In the genomic region with DNA sequence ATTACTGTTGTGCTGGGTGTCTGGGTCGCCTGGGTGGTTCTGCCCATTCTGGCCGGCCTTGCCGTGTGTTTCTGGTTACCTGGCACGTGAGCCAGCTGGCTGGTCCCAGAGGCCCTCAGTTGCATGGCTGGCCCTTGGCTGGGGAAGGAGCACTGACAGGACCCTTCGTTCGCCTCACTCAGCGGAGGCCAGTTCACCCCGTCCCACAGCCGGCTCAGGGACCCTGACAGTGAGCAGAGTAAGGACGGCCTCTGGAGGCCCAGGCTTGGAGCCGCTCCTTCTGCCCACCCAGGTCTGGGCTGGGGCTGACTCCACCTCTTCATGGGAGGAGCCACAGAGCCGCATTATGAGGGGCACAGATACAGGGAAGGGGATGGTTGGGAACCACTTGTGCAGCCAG, we compare ENCODE assay signal across 22 cellular contexts. TPM values are rescaled to one million over a fixed set of nuclear protein-coding genes. Genes with fewer than 3 reads are reported as not detected.
DNase-seq lines count a peak whose midpoint lies in the region; ATAC-seq and TF ChIP-seq lines count a peak whose summit lies in the region.
"Had no signal": no experiment of that assay in that cellular context is flagged by ENCODE, and none has a peak within 500 bp of the region (broad histone marks: within the 10 kb centered on the region; RNA-seq: fewer than 3 reads in every experiment).

No MANE protein-coding gene starts in this region.

- no peak overlapping the region for H3K4me2 ChIP-seq in neural progenitor cell

- CTCF ChIA-PET in RWPE1 (lab: Yijun Ruan, JAX), result no interaction called here

- ATAC-seq in right cardiac atrium, result no peak
- ATAC-seq: SK-N-SH treated with all-trans-retinoic acid at 6 μM for 48 hours had no signal

- H4K20me1 ChIP-seq in neural progenitor cell (ENCODE audit: low read depth), result peaks cover 3% of the 10 kb centered on the region

- no peaks in the 10 kb centered on the region for H3K27me3 ChIP-seq in right cardiac atrium (ENCODE audit: control insufficient read depth, insufficient read depth)
- H3K27me3 ChIP-seq in neural progenitor cell, result no peaks in the 10 kb centered on the region
- H3K27me3 ChIP-seq: MG63, Peyer's patch had no signal

- H3K27me3 Mint-ChIP-seq in CD14-positive monocyte (ENCODE audit: low read depth in 3 of 3) (peaks cover 0 to 4% (median 0%) of the 10 kb centered on the region in 3 donors), neural progenitor cell (ENCODE audit: insufficient read depth, low read depth) (peaks cover 2% of the 10 kb centered on the region)

- no peak overlapping the region for H2AFZ ChIP-seq in neural progenitor cell (replicated peaks)

- H3K27ac ChIP-seq in RWPE1, result peak overlapping the region; percentile 35
- H3K27ac ChIP-seq in right cardiac atrium (ENCODE audit: low read length), result no peak overlapping the region
- H3K27ac ChIP-seq in neural progenitor cell, result no peak overlapping the region
- H3K27ac ChIP-seq: Peyer's patch had no signal

- intact Hi-C loops in CD14-positive monocyte (cut with micrococcal nuclease) (no loop called here), right cardiac atrium (cut with DNase I) (no loop called here)

- H3K36me3 Mint-ChIP-seq in CD14-positive monocyte (peaks cover 30% of the 10 kb centered on the region in 2 donors), neural progenitor cell (peaks cover 25% of the 10 kb centered on the region)

- no peak overlapping the region for H3K4me3 Mint-ChIP-seq in CD14-positive monocyte
- no peak overlapping the region for H3K4me3 Mint-ChIP-seq in neural progenitor cell

- H3K4me3 ChIP-seq in right cardiac atrium (ENCODE audit: low read length) (no peak overlapping the region), neural progenitor cell (no peak overlapping the region)
- H3K4me3 ChIP-seq: HAP-1, MG63, Peyer's patch had no signal

- H3K4me1 Mint-ChIP-seq in CD14-positive monocyte (peaks cover 2% of the 10 kb centered on the region), neural progenitor cell (peaks cover 3% of the 10 kb centered on the region)

- no peaks in the 10 kb centered on the region for H3K36me3 ChIP-seq in neural progenitor cell
- H3K36me3 ChIP-seq: HAP-1, MG63 had no signal

- DNase-seq in CD14-positive monocyte (ENCODE audit: low spot score), result peak; percentile 26
- DNase-seq in RWPE1 (ENCODE audit: low spot score), result no peak
- peak in 2 of 3 donors; percentile 23 to 32 for DNase-seq in right cardiac atrium
- peak; percentile 56 for DNase-seq in neural progenitor cell (ENCODE audit: low spot score)
- no peak for DNase-seq in cerebellar nuclear complex (lab: John Stamatoyannopoulos, UW)
- no peak for DNase-seq in kidney glomerular epithelial cell (lab: John Stamatoyannopoulos, UW)
- DNase-seq in NCI-H510A treated with DMSO at 0.1 percent for 48 hours (lab: John Stamatoyannopoulos, UW), result no peak
- DNase-seq in dedifferentiated amniotic fluid mesenchymal stem cell (ENCODE audit: extremely low spot score), result no peak
- DNase-seq: C1 segment of cervical spinal cord, DMS79 treated with DMSO at 0.1 percent for 48 hours, Kasumi-1, MG63, NCI-H1048, NCI-H1436, NCI-H2029 treated with DMSO at 0.1 percent for 48 hours, NCI-H2171, NCI-H446, NCI-H69, SHP77 treated with DMSO at 0.1 percent for 48 hours had no signal

- POLR2A ChIA-PET in RWPE1 (lab: Yijun Ruan, JAX; ENCODE audit: low non-redundant PET), result no interaction called here

- no peaks in the 10 kb centered on the region for H3K9me3 ChIP-seq in right cardiac atrium (ENCODE audit: control insufficient read depth, low read length)
- H3K9me3 ChIP-seq in neural progenitor cell (ENCODE audit: low read depth), result no peaks in the 10 kb centered on the region
- H3K9me3 ChIP-seq: HAP-1, MG63, Peyer's patch had no signal

- no peak overlapping the region for H3K9ac ChIP-seq in neural progenitor cell

- TF ChIP-seq CTCF in CD14-positive monocyte (IDR thresholded peaks at IDR 0.05) (no peak), RWPE1 (conservative IDR thresholded peaks at IDR 0.05; ENCODE audit: low read depth) (no peak), neural progenitor cell (IDR thresholded peaks at IDR 0.05) (no peak)

- H3K4me1 ChIP-seq in right cardiac atrium (ENCODE audit: control insufficient read depth, insufficient read depth, low read length) (no peaks in the 10 kb centered on the region), neural progenitor cell (no peaks in the 10 kb centered on the region)
- H3K4me1 ChIP-seq: HAP-1, Peyer's patch had no signal

- no peaks in the 10 kb centered on the region for H3K79me2 ChIP-seq in neural progenitor cell (ENCODE audit: low read depth)

- H3F3A ChIP-seq in neural progenitor cell (ENCODE audit: low read depth), result no peaks in the 10 kb centered on the region

- H3K9me3 Mint-ChIP-seq in CD14-positive monocyte (peaks cover 0 to 1% (median 0%) of the 10 kb centered on the region in 7 donors), neural progenitor cell (no peaks in the 10 kb centered on the region)

- H3K27ac Mint-ChIP-seq in CD14-positive monocyte (no peak overlapping the region), neural progenitor cell (no peak overlapping the region)

- 82% methylated on average over 12 of the region's 12 CpGs for WGBS in right cardiac atrium

RNA-seq across cellular contexts. Expression of a gene that starts 20.3 kb away (rescaled TPM):
- polyA plus RNA-seq in CD14-positive monocyte (not detected), right cardiac atrium (0.14 TPM)
- total RNA-seq in right cardiac atrium (under 1 TPM in 3 of 4 donors, not detected in 1; 0.31 to 0.62 (median 0.31) TPM), neural progenitor cell (ENCODE audit: low replicate concordance) (not detected in 2 replicates)
- total RNA-seq: Peyer's patch had no signal

RNA-seq across cellular contexts. Expression of a gene that starts 41.6 kb away (rescaled TPM):
- not detected for polyA plus RNA-seq in CD14-positive monocyte
- total RNA-seq in right cardiac atrium, result 10 to 100 TPM; 28.9 to 40.0 (median 34.5) TPM
- polyA plus RNA-seq in right cardiac atrium, result 36.3 TPM
- 0.22 TPM in 1 of 2 replicates, not detected in the other for total RNA-seq in neural progenitor cell (ENCODE audit: low replicate concordance)

Comparison
In these comparisons a context has a peak if more than half of its experiments do, and no peak if none do; other contexts are left out.
1. DNase-seq: peak in CD14-positive monocyte (single experiment), right cardiac atrium (2 of 3) and neural progenitor cell (single experiment); none in RWPE1 (single experiment), cerebellar nuclear complex (0 of 2), kidney glomerular epithelial cell (single experiment), NCI-H510A treated with DMSO at 0.1 percent for 48 hours (single experiment) and dedifferentiated amniotic fluid mesenchymal stem cell (single experiment).
2. RNA of a gene that starts 41.6 kb away (total RNA-seq): 28.9 to 40.0 TPM in right cardiac atrium; 0.22 TPM in neural progenitor cell; every median in the first group is over 10 times any median in the second.